ENCODE assay signal across 8 cellular contexts in the genomic region with DNA sequence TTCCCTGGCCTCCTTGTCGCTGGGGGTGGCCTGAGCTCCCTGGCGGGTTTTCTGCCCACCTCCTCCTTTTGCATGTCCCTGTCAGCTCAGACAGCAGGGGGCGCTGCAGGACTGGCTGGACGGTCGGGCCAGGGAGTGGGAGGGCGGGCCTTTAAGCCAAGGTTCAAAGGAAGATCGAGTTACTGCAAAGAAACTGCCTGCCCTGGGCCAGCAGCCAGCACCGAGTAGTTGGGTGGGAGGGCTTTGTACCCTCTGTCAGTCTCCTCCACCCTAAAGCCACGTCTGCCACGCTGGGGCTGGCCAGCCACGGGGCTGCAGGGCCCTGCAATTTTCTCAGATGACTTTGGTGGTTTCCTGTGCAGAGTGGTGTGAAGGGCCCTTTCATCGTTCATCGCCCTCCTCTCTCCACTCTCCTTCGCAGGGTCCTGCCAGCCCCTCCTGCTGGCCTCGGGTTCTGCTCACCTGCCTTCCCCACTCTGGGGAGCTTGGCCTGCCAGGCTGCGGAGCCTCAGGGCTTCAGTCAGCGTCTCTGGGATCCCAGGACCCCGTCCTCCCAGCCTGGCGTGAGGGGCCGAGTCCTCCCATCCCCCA. TPM values are rescaled to one million over a fixed set of nuclear protein-coding genes. Genes with fewer than 3 reads are reported as not detected.
DNase-seq lines count a peak whose midpoint lies in the region; ATAC-seq, FAIRE-seq and TF ChIP-seq lines count a peak whose summit lies in the region.

No MANE protein-coding gene starts in this region.

- H3K4me1 Mint-ChIP-seq in T-helper 2 cell treated with Interferon-gamma antibody and Interleukin-4, amounts not matched to agents 5 μg/mL and 100 μg/mL, for 36 hours (ENCODE audit: low read depth), result no peaks in the 10 kb centered on the region
- H3K4me1 Mint-ChIP-seq in astrocyte (ENCODE audit: low read depth, unreplicated experiment), result no peaks in the 10 kb centered on the region

- H2AFZ ChIP-seq in astrocyte (ENCODE audit: low read depth, low read length), result peak overlapping the region; percentile 63

- H3K27me3 ChIP-seq in BLaER1 (no peaks in the 10 kb centered on the region), astrocyte (ENCODE audit: insufficient read depth, low read length) (no peaks in the 10 kb centered on the region), rectal smooth muscle tissue (ENCODE audit: control insufficient read depth, insufficient read depth, low read length) (no peaks in the 10 kb centered on the region), uterus (no peaks in the 10 kb centered on the region)

- H3K36me3 Mint-ChIP-seq in T-helper 2 cell treated with Interferon-gamma antibody and Interleukin-4, amounts not matched to agents 5 μg/mL and 100 μg/mL, for 36 hours (ENCODE audit: low read depth), result no peaks in the 10 kb centered on the region
- H3K36me3 Mint-ChIP-seq in astrocyte (ENCODE audit: low read depth, unreplicated experiment), result no peaks in the 10 kb centered on the region

- H3K4me1 ChIP-seq in BLaER1 (peaks cover 63% of the 10 kb centered on the region), astrocyte (ENCODE audit: insufficient read depth, low read length) (no peaks in the 10 kb centered on the region), rectal smooth muscle tissue (ENCODE audit: control insufficient read depth, insufficient read depth, low read length) (peaks cover 7% of the 10 kb centered on the region), uterus (peaks cover 0 to 5% of the 10 kb centered on the region in 2 donors)

- intact Hi-C loops in uterus (cut with DNase I; ENCODE audit: low total_unique reads), result loop anchor here (1.0 kb wide), 1 partner anchor 78 kb away; no protein-coding TSS in a partner anchor

- TF ChIP-seq CTCF in astrocyte (IDR thresholded peaks at IDR 0.05; ENCODE audit: insufficient read depth, low read depth, low read length) (peak; percentile 53), uterus (IDR thresholded peaks at IDR 0.05) (peak; percentile 95 to 98 (median 96))

- ATAC-seq in GM21390 (IDR thresholded peaks at IDR 0.05; ENCODE audit: unreplicated experiment), result peak; percentile 74

- no peaks in the 10 kb centered on the region for H3K9me3 ChIP-seq in BLaER1
- H3K9me3 ChIP-seq in astrocyte (ENCODE audit: insufficient read depth, low read depth, low read length), result no peaks in the 10 kb centered on the region
- H3K9me3 ChIP-seq in uterus, result no peaks in the 10 kb centered on the region

- H4K20me1 ChIP-seq in BLaER1 (no peaks in the 10 kb centered on the region), astrocyte (ENCODE audit: insufficient read depth, low read length) (no peaks in the 10 kb centered on the region)

- no peak overlapping the region for H3K27ac Mint-ChIP-seq in T-helper 2 cell treated with Interferon-gamma antibody and Interleukin-4, amounts not matched to agents 5 μg/mL and 100 μg/mL, for 36 hours
- no peak overlapping the region for H3K27ac Mint-ChIP-seq in astrocyte (ENCODE audit: unreplicated experiment)

- H3K9me3 Mint-ChIP-seq in T-helper 2 cell treated with Interferon-gamma antibody and Interleukin-4, amounts not matched to agents 5 μg/mL and 100 μg/mL, for 36 hours, result no peaks in the 10 kb centered on the region
- no peaks in the 10 kb centered on the region for H3K9me3 Mint-ChIP-seq in astrocyte (ENCODE audit: unreplicated experiment)

- no peaks in the 10 kb centered on the region for H3K36me3 ChIP-seq in BLaER1
- H3K36me3 ChIP-seq in astrocyte (ENCODE audit: insufficient read depth, low read length), result no peaks in the 10 kb centered on the region
- no peaks in the 10 kb centered on the region for H3K36me3 ChIP-seq in rectal smooth muscle tissue (ENCODE audit: control insufficient read depth, insufficient read depth, low read length)
- H3K36me3 ChIP-seq in uterus, result no peaks in the 10 kb centered on the region

- FAIRE-seq in astrocyte (lab: Jason Lieb, UNC), result no peak

- H3K4me3 Mint-ChIP-seq in T-helper 2 cell treated with Interferon-gamma antibody and Interleukin-4, amounts not matched to agents 5 μg/mL and 100 μg/mL, for 36 hours, result no peak overlapping the region
- no peak overlapping the region for H3K4me3 Mint-ChIP-seq in astrocyte (ENCODE audit: unreplicated experiment)

- TF ChIP-seq POLR2A in uterus (IDR thresholded peaks at IDR 0.05), result peak in 1 of 2 donors; percentile 16

- DNase-seq in NCI-H1694 (lab: John Stamatoyannopoulos, UW) (peak; percentile 81), astrocyte (ENCODE audit: low read depth) (peak; percentile 31), hepatic stellate cell (ENCODE audit: low spot score) (peak; percentile 85), uterus (peak; percentile 89 to 90)
- DNase-seq in T-helper 2 cell treated with Interferon-gamma antibody and Interleukin-4, amounts not matched to agents 5 μg/mL and 100 μg/mL, for 36 hours (ENCODE audit: low spot score), result peak; percentile 84

- H3K4me2 ChIP-seq in BLaER1 (peak overlapping the region; percentile 87), astrocyte (ENCODE audit: low read length) (peak overlapping the region; percentile 67)

- peaks cover 6% of the 10 kb centered on the region for H3K27me3 Mint-ChIP-seq in T-helper 2 cell treated with Interferon-gamma antibody and Interleukin-4, amounts not matched to agents 5 μg/mL and 100 μg/mL, for 36 hours (ENCODE audit: low read depth)
- H3K27me3 Mint-ChIP-seq in astrocyte (ENCODE audit: low read depth, unreplicated experiment), result peaks cover 47% of the 10 kb centered on the region

- H3K4me3 ChIP-seq in BLaER1, result 0 out of 2 replicates have a peak overlapping the region, but pooled peaks have one; percentile 10
- H3K4me3 ChIP-seq in astrocyte (ENCODE audit: insufficient read depth, low read depth, low read length), result no peak overlapping the region
- peak overlapping the region; percentile 46 for H3K4me3 ChIP-seq in rectal smooth muscle tissue (ENCODE audit: low read length)
- no peak overlapping the region for H3K4me3 ChIP-seq in uterus

- H3K27ac ChIP-seq in BLaER1, result no peak overlapping the region
- H3K27ac ChIP-seq in astrocyte (ENCODE audit: low read depth, low read length), result no peak overlapping the region
- no peak overlapping the region for H3K27ac ChIP-seq in rectal smooth muscle tissue (ENCODE audit: low read depth, low read length)
- H3K27ac ChIP-seq in uterus, result peak overlapping the region in 1 of 2 donors; percentile 49

- no peaks in the 10 kb centered on the region for H3K79me2 ChIP-seq in astrocyte (ENCODE audit: insufficient read depth, low read length)

- H3K9ac ChIP-seq in BLaER1 (no peak overlapping the region; the same call in 1 of the 2 replicates), astrocyte (ENCODE audit: low read length) (no peak overlapping the region), rectal smooth muscle tissue (ENCODE audit: low read length) (no peak overlapping the region)

RNA-seq across cellular contexts. Expression of gene GPR142, which starts 12.3 kb away (rescaled TPM):
- total RNA-seq in astrocyte, result not detected in 2 replicates
- under 1 TPM in 1 of 4 donors, not detected in 3; 0.73 TPM for total RNA-seq in uterus

RNA-seq across cellular contexts. Expression of gene BTBD17, which starts 17.9 kb away (rescaled TPM):
- not detected in 2 replicates for total RNA-seq in astrocyte
- under 1 TPM in 1 of 4 donors, not detected in 3; 0.14 TPM for total RNA-seq in uterus

RNA-seq across cellular contexts. Expression of gene GPRC5C, which starts 52.3 kb away (rescaled TPM):
- 65.3 and 70.4 TPM in 2 replicates for total RNA-seq in astrocyte
- total RNA-seq in uterus, result 10 to 100 TPM in 3 of 4 donors, 1 to 10 TPM in 1; 2.8 to 56.8 (median 27.6) TPM

RNA-seq across cellular contexts. Expression of gene KIF19, which starts 53.6 kb away (rescaled TPM):
- total RNA-seq in astrocyte (not detected in 2 replicates), uterus (10 to 100 TPM in 1 of 4 donors, 1 to 10 TPM in 2, not detected in 1; 1.7 to 20.7 (median 4.8) TPM)

Comparison
In these comparisons a context has a peak if more than half of its experiments do, and no peak if none do; other contexts are left out.
1. H3K4me3 ChIP-seq: peak in BLaER1 (single experiment) and rectal smooth muscle tissue (single experiment); none in astrocyte (single experiment) and uterus (0 of 2).
2. DNase-seq: peak in every context shown above with its lines; median percentile 90 in uterus; 85 in hepatic stellate cell; 84 in T-helper 2 cell treated with Interferon-gamma antibody and Interleukin-4, amounts not matched to agents 5 μg/mL and 100 μg/mL, for 36 hours; 81 in NCI-H1694; 31 in astrocyte.